ENCODE assay signal across 8 cellular contexts in the genomic region with DNA sequence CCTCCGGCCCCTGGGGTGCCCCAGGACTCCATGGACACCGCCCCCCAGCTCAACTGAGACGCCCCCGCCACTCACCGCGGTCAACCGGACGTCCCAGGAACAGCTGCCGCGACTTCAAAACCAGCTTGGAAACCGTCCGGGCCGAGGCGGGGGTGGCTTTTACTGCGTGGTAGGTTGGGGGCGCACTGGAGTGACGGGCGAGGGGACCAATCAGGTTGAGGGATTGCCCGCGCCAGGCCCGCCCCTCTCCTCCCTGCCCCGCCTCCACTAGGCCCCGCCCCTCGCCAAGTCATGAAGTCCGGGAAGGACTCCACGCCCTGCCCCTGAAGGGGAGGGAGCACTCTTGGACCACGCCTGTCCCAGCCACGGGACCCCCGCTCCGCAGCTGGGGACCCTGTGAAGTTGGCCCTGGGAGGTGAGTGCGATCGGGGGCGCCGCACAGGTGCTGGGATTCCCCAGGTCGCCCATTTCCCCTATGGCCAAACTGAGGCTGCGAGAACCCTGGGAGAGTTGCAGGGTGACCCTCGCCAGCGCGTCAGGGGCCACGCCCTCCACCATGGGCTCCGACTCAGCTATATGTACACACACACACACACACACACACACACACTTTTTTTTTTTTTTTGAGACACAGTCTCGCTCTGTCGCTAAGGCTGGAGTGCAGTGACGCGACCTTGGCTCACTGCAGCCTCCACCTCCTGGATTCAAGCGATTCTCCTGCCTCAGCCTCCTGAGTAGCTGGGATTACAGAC.
DNase-seq lines count a peak whose midpoint lies in the region; TF ChIP-seq lines count a peak whose summit lies in the region.

A gene with protein sequence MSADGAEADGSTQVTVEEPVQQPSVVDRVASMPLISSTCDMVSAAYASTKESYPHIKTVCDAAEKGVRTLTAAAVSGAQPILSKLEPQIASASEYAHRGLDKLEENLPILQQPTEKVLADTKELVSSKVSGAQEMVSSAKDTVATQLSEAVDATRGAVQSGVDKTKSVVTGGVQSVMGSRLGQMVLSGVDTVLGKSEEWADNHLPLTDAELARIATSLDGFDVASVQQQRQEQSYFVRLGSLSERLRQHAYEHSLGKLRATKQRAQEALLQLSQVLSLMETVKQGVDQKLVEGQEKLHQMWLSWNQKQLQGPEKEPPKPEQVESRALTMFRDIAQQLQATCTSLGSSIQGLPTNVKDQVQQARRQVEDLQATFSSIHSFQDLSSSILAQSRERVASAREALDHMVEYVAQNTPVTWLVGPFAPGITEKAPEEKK (minus strand): TSS at position 134 of the 752 bp plus-strand sequence. CDS start 6,273 bp downstream, outside the sequence.

- POLR2A ChIA-PET in HEK293 (lab: Yijun Ruan, JAX), result interaction anchor here (0.5 to 1.4 kb wide), 9 partner anchors 9 to 819 kb away, joined by 3 to 12 read pairs (median 3); no protein-coding TSS in a partner anchor

- in situ Hi-C loops in T47D (cut with HindIII; ENCODE audit: low pct_unique_long_range_greater_than_20kb, low sequenced_read_pairs), result no loop called here

- H3K27me3 ChIP-seq in WERI-Rb-1 (ENCODE audit: insufficient read depth, low read depth, severe bottlenecking), result no peaks in the 10 kb centered on the region

- H3K9me3 ChIP-seq in HEK293 (ENCODE audit: control insufficient read depth, insufficient read depth, low read depth, low read length), result no peaks in the 10 kb centered on the region
- H3K9me3 ChIP-seq in WERI-Rb-1 (ENCODE audit: severe bottlenecking), result no peaks in the 10 kb centered on the region

- H3K4me1 ChIP-seq in HEK293 (ENCODE audit: control insufficient read depth, insufficient read depth, low read length), result peaks cover 3% of the 10 kb centered on the region; the same call in 1 of the 2 replicates

- H3K4me3 ChIP-seq in HEK293 (ENCODE audit: low read depth, low read length), result peak within 1 kb of the TSS; percentile 63
- peak within 1 kb of the TSS; percentile 71 for H3K4me3 ChIP-seq in WERI-Rb-1 (ENCODE audit: low read depth, low read length)
- peak within 1 kb of the TSS; percentile 51 to 91 (median 69) for H3K4me3 ChIP-seq in skin epidermis

- H3K27ac ChIP-seq in HEK293 (ENCODE audit: extremely low read depth, low read depth, low read length) (no peak within 1 kb of the TSS), WERI-Rb-1 (peak within 1 kb of the TSS; percentile 33; the same call in 1 of the 2 replicates), skin epidermis (peak within 1 kb of the TSS; percentile 71 to 99 (median 90))

- DNase-seq in GF-D8 (lab: John Stamatoyannopoulos, UW), result peak; percentile 71
- DNase-seq in NCI-H1048 (lab: John Stamatoyannopoulos, UW), result peak; percentile 86
- DNase-seq in WERI-Rb-1, result peak; percentile 89
- peak; percentile 92 to 95 for DNase-seq in T47D (ENCODE audit: low read depth in 1 of 2, low spot score in 1 of 2)
- peak; percentile 100 for DNase-seq in iPS-NIHi11 (ENCODE audit: low spot score)
- no peak for DNase-seq in NCI-H2107 (lab: John Stamatoyannopoulos, UW)

- CTCF ChIA-PET in HEK293 (lab: Yijun Ruan, JAX), result interaction anchor here (0.6 to 4.0 kb wide), 6 partner anchors 13 to 171 kb away, joined by 3 to 31 read pairs (median 3); no protein-coding TSS in a partner anchor

- TF ChIP-seq CTCF in HEK293 (tag by site-specific recombination; IDR thresholded peaks at IDR 0.05) (no peak), WERI-Rb-1 (IDR thresholded peaks at IDR 0.05; ENCODE audit: low read depth, low read length) (no peak)

- H3K36me3 ChIP-seq in HEK293 (ENCODE audit: control insufficient read depth in 2 of 2, insufficient read depth in 1 of 2, low read length in 2 of 2) (no peaks in the 10 kb centered on the region), WERI-Rb-1 (no peaks in the 10 kb centered on the region)

TF ChIP-seq in HEK293, 187 proteins besides CTCF, POLR2A, EP300 and RAD21 (continues in another document):
- TF ChIP-seq ZEB2 (tag by site-specific recombination; IDR thresholded peaks at IDR 0.05) (no peak), KLF16 (tag by site-specific recombination; IDR thresholded peaks at IDR 0.05) (no peak), ZNF2 (tag by site-specific recombination; IDR thresholded peaks at IDR 0.05) (peak; percentile 61; the same call in 1 of the 2 replicates), ZNF830 (tag by site-specific recombination; IDR thresholded peaks at IDR 0.05; ENCODE audit: low read depth) (no peak), ZNF311 (tag by site-specific recombination; IDR thresholded peaks at IDR 0.05; ENCODE audit: borderline replicate concordance) (no peak), KLF7 (tag by site-specific recombination; IDR thresholded peaks at IDR 0.05; ENCODE audit: borderline replicate concordance) (peak; percentile 87), BCL11B (tag by site-specific recombination; IDR thresholded peaks at IDR 0.05; ENCODE audit: low read depth) (no peak; the same call in 1 of the 2 replicates), ZFHX2 (tag by site-specific recombination; conservative IDR thresholded peaks at IDR 0.05) (peak; percentile 73), ZNF324 (tag by site-specific recombination; IDR thresholded peaks at IDR 0.05) (peak; percentile 79; the same call in 1 of the 2 replicates), ZNF24 (tag by site-specific recombination; IDR thresholded peaks at IDR 0.05) (peak; percentile 21; the same call in 1 of the 2 replicates), ZNF266 (tag by site-specific recombination; IDR thresholded peaks at IDR 0.05; ENCODE audit: low read depth) (0 out of 2 replicates have a peak, but pooled peaks have one; percentile 20), SP3 (tag by site-specific recombination; IDR thresholded peaks at IDR 0.05) (peak; percentile 91), ZNF341 (tag by site-specific recombination; IDR thresholded peaks at IDR 0.05; ENCODE audit: low read depth) (peak; percentile 87), ZNF223 (tag by site-specific recombination; IDR thresholded peaks at IDR 0.05) (no peak), ZNF843 (tag by site-specific recombination; IDR thresholded peaks at IDR 0.05) (peak; percentile 14; the same call in 1 of the 2 replicates), ZNF132 (tag by site-specific recombination; IDR thresholded peaks at IDR 0.05; ENCODE audit: borderline replicate concordance) (no peak), ZSCAN30 (tag by site-specific recombination; IDR thresholded peaks at IDR 0.05) (no peak), ZNF629 (tag by site-specific recombination; IDR thresholded peaks at IDR 0.05) (peak; percentile 68), KLF1 (tag by site-specific recombination; IDR thresholded peaks at IDR 0.05) (peak; percentile 73)
- TF ChIP-seq, protein P1, sequence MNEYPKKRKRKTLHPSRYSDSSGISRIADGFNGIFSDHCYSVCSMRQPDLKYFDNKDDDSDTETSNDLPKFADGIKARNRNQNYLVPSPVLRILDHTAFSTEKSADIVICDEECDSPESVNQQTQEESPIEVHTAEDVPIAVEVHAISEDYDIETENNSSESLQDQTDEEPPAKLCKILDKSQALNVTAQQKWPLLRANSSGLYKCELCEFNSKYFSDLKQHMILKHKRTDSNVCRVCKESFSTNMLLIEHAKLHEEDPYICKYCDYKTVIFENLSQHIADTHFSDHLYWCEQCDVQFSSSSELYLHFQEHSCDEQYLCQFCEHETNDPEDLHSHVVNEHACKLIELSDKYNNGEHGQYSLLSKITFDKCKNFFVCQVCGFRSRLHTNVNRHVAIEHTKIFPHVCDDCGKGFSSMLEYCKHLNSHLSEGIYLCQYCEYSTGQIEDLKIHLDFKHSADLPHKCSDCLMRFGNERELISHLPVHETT (tag by site-specific recombination; IDR thresholded peaks at IDR 0.05), result 0 out of 2 replicates have a peak, but pooled peaks have one; percentile 53
- TF ChIP-seq, protein P2, sequence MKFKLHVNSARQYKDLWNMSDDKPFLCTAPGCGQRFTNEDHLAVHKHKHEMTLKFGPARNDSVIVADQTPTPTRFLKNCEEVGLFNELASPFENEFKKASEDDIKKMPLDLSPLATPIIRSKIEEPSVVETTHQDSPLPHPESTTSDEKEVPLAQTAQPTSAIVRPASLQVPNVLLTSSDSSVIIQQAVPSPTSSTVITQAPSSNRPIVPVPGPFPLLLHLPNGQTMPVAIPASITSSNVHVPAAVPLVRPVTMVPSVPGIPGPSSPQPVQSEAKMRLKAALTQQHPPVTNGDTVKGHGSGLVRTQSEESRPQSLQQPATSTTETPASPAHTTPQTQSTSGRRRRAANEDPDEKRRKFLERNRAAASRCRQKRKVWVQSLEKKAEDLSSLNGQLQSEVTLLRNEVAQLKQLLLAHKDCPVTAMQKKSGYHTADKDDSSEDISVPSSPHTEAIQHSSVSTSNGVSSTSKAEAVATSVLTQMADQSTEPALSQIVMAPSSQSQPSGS (tag by site-specific recombination; IDR thresholded peaks at IDR 0.05; ENCODE audit: low read depth), result no peak
- TF ChIP-seq, protein P3, sequence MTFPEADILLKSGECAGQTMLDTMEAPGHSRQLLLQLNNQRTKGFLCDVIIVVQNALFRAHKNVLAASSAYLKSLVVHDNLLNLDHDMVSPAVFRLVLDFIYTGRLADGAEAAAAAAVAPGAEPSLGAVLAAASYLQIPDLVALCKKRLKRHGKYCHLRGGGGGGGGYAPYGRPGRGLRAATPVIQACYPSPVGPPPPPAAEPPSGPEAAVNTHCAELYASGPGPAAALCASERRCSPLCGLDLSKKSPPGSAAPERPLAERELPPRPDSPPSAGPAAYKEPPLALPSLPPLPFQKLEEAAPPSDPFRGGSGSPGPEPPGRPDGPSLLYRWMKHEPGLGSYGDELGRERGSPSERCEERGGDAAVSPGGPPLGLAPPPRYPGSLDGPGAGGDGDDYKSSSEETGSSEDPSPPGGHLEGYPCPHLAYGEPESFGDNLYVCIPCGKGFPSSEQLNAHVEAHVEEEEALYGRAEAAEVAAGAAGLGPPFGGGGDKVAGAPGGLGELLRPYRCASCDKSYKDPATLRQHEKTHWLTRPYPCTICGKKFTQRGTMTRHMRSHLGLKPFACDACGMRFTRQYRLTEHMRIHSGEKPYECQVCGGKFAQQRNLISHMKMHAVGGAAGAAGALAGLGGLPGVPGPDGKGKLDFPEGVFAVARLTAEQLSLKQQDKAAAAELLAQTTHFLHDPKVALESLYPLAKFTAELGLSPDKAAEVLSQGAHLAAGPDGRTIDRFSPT (tag by site-specific recombination; IDR thresholded peaks at IDR 0.05), result peak; percentile 55
- TF ChIP-seq, protein P4, sequence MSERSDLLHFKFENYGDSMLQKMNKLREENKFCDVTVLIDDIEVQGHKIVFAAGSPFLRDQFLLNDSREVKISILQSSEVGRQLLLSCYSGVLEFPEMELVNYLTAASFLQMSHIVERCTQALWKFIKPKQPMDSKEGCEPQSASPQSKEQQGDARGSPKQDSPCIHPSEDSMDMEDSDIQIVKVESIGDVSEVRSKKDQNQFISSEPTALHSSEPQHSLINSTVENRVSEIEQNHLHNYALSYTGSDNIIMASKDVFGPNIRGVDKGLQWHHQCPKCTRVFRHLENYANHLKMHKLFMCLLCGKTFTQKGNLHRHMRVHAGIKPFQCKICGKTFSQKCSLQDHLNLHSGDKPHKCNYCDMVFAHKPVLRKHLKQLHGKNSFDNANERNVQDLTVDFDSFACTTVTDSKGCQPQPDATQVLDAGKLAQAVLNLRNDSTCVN (tag by site-specific recombination; optimal IDR thresholded peaks at IDR 0.05), result no peak
